ENCODE assay signal across 2 cellular contexts in genomic region chr10:85724215-85724614, GRCh38.
TF ChIP-seq lines count a peak whose summit lies in the region.

No MANE protein-coding gene starts in this region.

TF ChIP-seq in HepG2, 621 proteins besides CTCF, POLR2A, EP300 and RAD21 (continued from another document):
- TF ChIP-seq ZNF362 (CRISPR knock-in tag; IDR thresholded peaks at IDR 0.05; ENCODE audit: borderline replicate concordance) = no peak

TF ChIP-seq in K562, 482 proteins besides CTCF, POLR2A, EP300 and RAD21 (continued from another document):
- TF ChIP-seq ZNF398 (CRISPR knock-in tag; IDR thresholded peaks at IDR 0.05) (no peak), FOXK2 (conservative IDR thresholded peaks at IDR 0.05 in 1 of 2, IDR thresholded peaks at IDR 0.05 in 1 of 2; ENCODE audit: low read depth in 2 of 2) (no peak), RB1 (IDR thresholded peaks at IDR 0.05; ENCODE audit: low read depth) (no peak), ATF3 (IDR thresholded peaks at IDR 0.05) (no peak), ATF3 (CRISPR knock-in tag; conservative IDR thresholded peaks at IDR 0.05) (no peak), TFAP4 (CRISPR knock-in tag; IDR thresholded peaks at IDR 0.05; ENCODE audit: borderline replicate concordance) (no peak), GTF2A2 (tag; IDR thresholded peaks at IDR 0.05) (no peak), AFF1 (IDR thresholded peaks at IDR 0.05; ENCODE audit: low read depth in 1 of 2, partially characterized antibody in 2 of 2) (no peak), MBD2 (IDR thresholded peaks at IDR 0.05; ENCODE audit: borderline replicate concordance, low read depth) (no peak), ZNF24 (IDR thresholded peaks at IDR 0.05) (no peak), LCOR (CRISPR knock-in tag; IDR thresholded peaks at IDR 0.05) (no peak), MITF (IDR thresholded peaks at IDR 0.05) (no peak)
